18 cellular contexts compared by ENCODE assay signal in genomic region chr14:92154283-92154942, GRCh38. TPM values are rescaled to one million over a fixed set of nuclear protein-coding genes. Genes with fewer than 3 reads are reported as not detected.
A peak's percentile ranks its signal among the peaks of the same experiment; 100 is the strongest.
DNase-seq lines count a peak whose midpoint lies in the region; ATAC-seq and TF ChIP-seq lines count a peak whose summit lies in the region.
"Had no signal": no experiment of that assay in that cellular context is flagged by ENCODE, and none has a peak within 500 bp of the region (broad histone marks: within the 10 kb centered on the region; RNA-seq: fewer than 3 reads in every experiment).

No MANE protein-coding gene starts in this region.

- in situ Hi-C loops in Caki2 (cut with HindIII; ENCODE audit: low pct_unique_long_range_greater_than_20kb, low sequenced_read_pairs) = no loop called here

- no peaks in the 10 kb centered on the region for H3K27me3 Mint-ChIP-seq in HFFc6 (ENCODE audit: insufficient read depth)
- H3K27me3 Mint-ChIP-seq in activated T-helper 2 cell treated with anti-CD3 and anti-CD28 coated beads, Interferon-gamma antibody, Interleukin-2, Interleukin-4, amounts not matched to agents 10 μg/mL and 5 μg/mL and 100 μg/mL, durations not matched to agents 14 hours and 24 hours and 36 hours (ENCODE audit: low read depth) = no peaks in the 10 kb centered on the region

- no peak for TF ChIP-seq CTCF in HFFc6 (IDR thresholded peaks at IDR 0.05)

- ATAC-seq in left colon = peak; percentile 70
- no peak for ATAC-seq in HG03439 (IDR thresholded peaks at IDR 0.05; ENCODE audit: unreplicated experiment)
- ATAC-seq: GM12878, left lobe of liver, Right ventricle myocardium inferior had no signal

- DNase-seq in Caki2 (ENCODE audit: low read depth) (peak; percentile 22), HFFc6 (no peak), amniotic epithelial cell (ENCODE audit: low read depth) (peak; percentile 55), left colon (no peak), GDM1 (lab: John Stamatoyannopoulos, UW) (no peak)
- no peak for DNase-seq in activated CD8-positive, alpha-beta memory T cell treated with anti-CD3 and anti-CD28 coated beads for 24 hours
- DNase-seq in activated T-helper 2 cell treated with anti-CD3 and anti-CD28 coated beads, Interferon-gamma antibody, Interleukin-2, Interleukin-4, amounts not matched to agents 10 μg/mL and 5 μg/mL and 100 μg/mL, durations not matched to agents 14 hours and 24 hours and 36 hours (ENCODE audit: low spot score) = no peak
- DNase-seq: activated CD4-positive, alpha-beta T cell treated with anti-CD3 and anti-CD28 coated beads for 48 hours; activated T-cell treated with anti-CD3 and anti-CD28 coated beads, Interleukin-2, amount 50 U/mL, for 48 hours; dermis blood vessel endothelial cell; KG1; NCI-H1436 treated with DMSO at 0.1 percent for 48 hours; stimulated activated CD4-positive, alpha-beta T cell treated with anti-CD3 and anti-CD28 coated beads, Interleukin-12 subunit alpha, Interleukin-12 subunit beta, amount 100 ng/mL, for 4 hours; substantia nigra had no signal

- H3K27ac Mint-ChIP-seq in HFFc6 = 0 out of 2 replicates have a peak overlapping the region, but pooled peaks have one; percentile 26
- H3K27ac Mint-ChIP-seq in activated T-helper 2 cell treated with anti-CD3 and anti-CD28 coated beads, Interferon-gamma antibody, Interleukin-2, Interleukin-4, amounts not matched to agents 10 μg/mL and 5 μg/mL and 100 μg/mL, durations not matched to agents 14 hours and 24 hours and 36 hours = no peak overlapping the region

- peaks cover 28% of the 10 kb centered on the region for H3K36me3 Mint-ChIP-seq in HFFc6 (ENCODE audit: low read depth)
- peaks cover 71% of the 10 kb centered on the region for H3K36me3 Mint-ChIP-seq in activated T-helper 2 cell treated with anti-CD3 and anti-CD28 coated beads, Interferon-gamma antibody, Interleukin-2, Interleukin-4, amounts not matched to agents 10 μg/mL and 5 μg/mL and 100 μg/mL, durations not matched to agents 14 hours and 24 hours and 36 hours (ENCODE audit: low read depth)

- no peak overlapping the region for H3K4me3 Mint-ChIP-seq in HFFc6
- H3K4me3 Mint-ChIP-seq in activated T-helper 2 cell treated with anti-CD3 and anti-CD28 coated beads, Interferon-gamma antibody, Interleukin-2, Interleukin-4, amounts not matched to agents 10 μg/mL and 5 μg/mL and 100 μg/mL, durations not matched to agents 14 hours and 24 hours and 36 hours (ENCODE audit: low read depth) = no peak overlapping the region

- H3K9me3 Mint-ChIP-seq in HFFc6 = no peaks in the 10 kb centered on the region
- no peaks in the 10 kb centered on the region for H3K9me3 Mint-ChIP-seq in activated T-helper 2 cell treated with anti-CD3 and anti-CD28 coated beads, Interferon-gamma antibody, Interleukin-2, Interleukin-4, amounts not matched to agents 10 μg/mL and 5 μg/mL and 100 μg/mL, durations not matched to agents 14 hours and 24 hours and 36 hours

- peaks cover 8% of the 10 kb centered on the region for H3K4me1 Mint-ChIP-seq in HFFc6 (ENCODE audit: low read depth)
- H3K4me1 Mint-ChIP-seq in activated T-helper 2 cell treated with anti-CD3 and anti-CD28 coated beads, Interferon-gamma antibody, Interleukin-2, Interleukin-4, amounts not matched to agents 10 μg/mL and 5 μg/mL and 100 μg/mL, durations not matched to agents 14 hours and 24 hours and 36 hours (ENCODE audit: low read depth) = peaks cover 7% of the 10 kb centered on the region

- intact Hi-C loops in left colon (cut with DNase I, micrococcal nuclease) = no loop called here
- intact Hi-C loops in activated T-helper 2 cell treated with anti-CD3 and anti-CD28 coated beads, Interferon-gamma antibody, Interleukin-2, Interleukin-4, amounts not matched to agents 10 μg/mL and 5 μg/mL and 100 μg/mL, durations not matched to agents 14 hours and 24 hours and 36 hours (cut with micrococcal nuclease) = no loop called here

RNA-seq across cellular contexts. Expression of gene CPSF2, which starts 32.6 kb away (rescaled TPM):
- total RNA-seq in Caki2 (2014; rRNA removed; shearing (Covaris generic); ENCODE audit: low replicate concordance) = 15.8 and 20.8 TPM in 2 replicates
- total RNA-seq in HFFc6 (2021; fragmentation: NEBNext Ultra II Directional; extraction: Animal tissue kit (Norgen Biotek cat#: 25700)) = 100 to 1,000 TPM in 4 of 6 experiments, 10 to 100 TPM in 2; 88.6 to 116 (median 105) TPM
- 10 to 100 TPM; 46.9 TPM for total RNA-seq in left colon
- 101 and 104 TPM in 2 replicates for total RNA-seq in activated T-helper 2 cell treated with anti-CD3 and anti-CD28 coated beads, Interferon-gamma antibody, Interleukin-2, Interleukin-4, amounts not matched to agents 10 μg/mL and 5 μg/mL and 100 μg/mL, durations not matched to agents 14 hours and 24 hours and 36 hours

RNA-seq across cellular contexts. Expression of gene NDUFB1, which starts 32.9 kb away (rescaled TPM):
- total RNA-seq in Caki2 (2014; rRNA removed; shearing (Covaris generic); ENCODE audit: low replicate concordance) = 193 and 239 TPM in 2 replicates
- total RNA-seq in HFFc6 (2021; fragmentation: NEBNext Ultra II Directional; extraction: Animal tissue kit (Norgen Biotek cat#: 25700)) = 100 to 1,000 TPM; 128 to 177 (median 157) TPM
- 100 to 1,000 TPM; 179 TPM for total RNA-seq in left colon
- 77.3 and 78.6 TPM in 2 replicates for total RNA-seq in activated T-helper 2 cell treated with anti-CD3 and anti-CD28 coated beads, Interferon-gamma antibody, Interleukin-2, Interleukin-4, amounts not matched to agents 10 μg/mL and 5 μg/mL and 100 μg/mL, durations not matched to agents 14 hours and 24 hours and 36 hours

RNA-seq across cellular contexts. Expression of gene ATXN3, which starts 48.0 kb away (rescaled TPM):
- total RNA-seq in Caki2 (2014; rRNA removed; shearing (Covaris generic); ENCODE audit: low replicate concordance) = 9.5 and 10.9 TPM in 2 replicates
- 10 to 100 TPM; 18.5 to 22.4 (median 21.6) TPM for total RNA-seq in HFFc6 (2021; fragmentation: NEBNext Ultra II Directional; extraction: Animal tissue kit (Norgen Biotek cat#: 25700))
- 10 to 100 TPM; 21.8 to 28.0 TPM for total RNA-seq in left colon
- total RNA-seq in activated T-helper 2 cell treated with anti-CD3 and anti-CD28 coated beads, Interferon-gamma antibody, Interleukin-2, Interleukin-4, amounts not matched to agents 10 μg/mL and 5 μg/mL and 100 μg/mL, durations not matched to agents 14 hours and 24 hours and 36 hours = 31.1 and 35.9 TPM in 2 replicates

Comparison
In these comparisons a context has a peak if more than half of its experiments do, and no peak if none do; other contexts are left out.
1. DNase-seq: peak in Caki2 (single experiment) and amniotic epithelial cell (single experiment); none in HFFc6 (single experiment), left colon (0 of 2), activated CD8-positive, alpha-beta memory T cell treated with anti-CD3 and anti-CD28 coated beads for 24 hours (single experiment), activated T-helper 2 cell treated with anti-CD3 and anti-CD28 coated beads, Interferon-gamma antibody, Interleukin-2, Interleukin-4, amounts not matched to agents 10 μg/mL and 5 μg/mL and 100 μg/mL, durations not matched to agents 14 hours and 24 hours and 36 hours (single experiment) and GDM1 (single experiment).